Comparison of ENCODE assay signal across 27 cellular contexts in genomic region chr1:5220421-5220820, GRCh38.
"Had no signal": no experiment of that assay in that cellular context is flagged by ENCODE, and none has a peak within 500 bp of the region (broad histone marks: within the 10 kb centered on the region; RNA-seq: fewer than 3 reads in every experiment).

No MANE protein-coding gene starts in this region.

- H3K4me2 ChIP-seq: smooth muscle cell had no signal

- H3K27ac ChIP-seq: left ventricle myocardium inferior, ovary, right atrium auricular region, right lobe of liver, testis, thyroid gland, transverse colon, upper lobe of left lung, vagina had no signal

- DNase-seq: immature natural killer cell; islet precursor cell; left ventricle myocardium inferior; mesendoderm; mucosa of descending colon; naive thymus-derived CD4-positive, alpha-beta T cell; ovary; right lobe of liver; stimulated activated CD4-positive, alpha-beta T cell treated with anti-CD3 and anti-CD28 coated beads, Interleukin-1b, Interleukin-23, amount 100 ng/mL, for 48 hours; stimulated activated CD4-positive, alpha-beta T cell treated with anti-CD3 and anti-CD28 coated beads, Interleukin-2, amount 100 ng/mL, for 48 hours; stimulated activated CD4-positive, alpha-beta T cell treated with anti-CD3 and anti-CD28 coated beads, Interleukin-4, amount 100 ng/mL, for 4 hours; stimulated activated CD8-positive, alpha-beta memory T cell treated with anti-CD3 and anti-CD28 coated beads, Interleukin-4, amount 100 ng/mL, for 48 hours; stimulated activated naive CD4-positive, alpha-beta T cell treated with Interleukin-2 at 50 U/mL for 16 hours; stimulated activated naive CD8-positive, alpha-beta T cell treated with anti-CD3 and anti-CD28 coated beads, Interleukin-15, amount 100 ng/mL, for 72 hours; substantia nigra; testis; thyroid gland; transverse colon; upper lobe of left lung had no signal

- ATAC-seq: mucosa of descending colon; naive thymus-derived CD4-positive, alpha-beta T cell; natural killer cell treated with Interleukin-12 subunit alpha and Interleukin-12 subunit beta and Interleukin-15 and Interleukin-18, amount 100 ng/mL, for 72 hours; right lobe of liver; stimulated activated memory B cell treated with anti-CD40 and anti-IgM and Interleukin-4, amounts not matched to agents 10 μg/mL and 1 μg/mL and 100 μg/mL, for 72 hours; stimulated activated naive CD8-positive, alpha-beta T cell treated with anti-CD3 and anti-CD28 coated beads, Interleukin-15, amount 100 ng/mL, for 72 hours had no signal

- H3K36me3 Mint-ChIP-seq: immature natural killer cell; mesothelial cell of epicardium; naive thymus-derived CD4-positive, alpha-beta T cell; natural killer cell treated with Interleukin-12 subunit alpha and Interleukin-12 subunit beta and Interleukin-15 and Interleukin-18, amount 100 ng/mL, for 72 hours; stimulated activated memory B cell treated with anti-CD40 and anti-IgM and Interleukin-4, amounts not matched to agents 10 μg/mL and 1 μg/mL and 100 μg/mL, for 72 hours had no signal

- H3K9me3 Mint-ChIP-seq: immature natural killer cell; mesothelial cell of epicardium; natural killer cell treated with Interleukin-12 subunit alpha and Interleukin-12 subunit beta and Interleukin-15 and Interleukin-18, amount 100 ng/mL, for 72 hours; stimulated activated memory B cell treated with anti-CD40 and anti-IgM and Interleukin-4, amounts not matched to agents 10 μg/mL and 1 μg/mL and 100 μg/mL, for 72 hours; stimulated activated naive CD8-positive, alpha-beta T cell treated with anti-CD3 and anti-CD28 coated beads, Interleukin-15, amount 100 ng/mL, for 72 hours had no signal

- H3K36me3 ChIP-seq: left ventricle myocardium inferior, ovary, right atrium auricular region, right lobe of liver, thyroid gland, transverse colon, upper lobe of left lung, vagina had no signal

- H3K9me3 ChIP-seq: left ventricle myocardium inferior, mucosa of descending colon, ovary, right atrium auricular region, right lobe of liver, testis, thyroid gland, transverse colon, upper lobe of left lung, vagina had no signal

- H3K27ac Mint-ChIP-seq: immature natural killer cell; mesothelial cell of epicardium; naive thymus-derived CD4-positive, alpha-beta T cell; natural killer cell treated with Interleukin-12 subunit alpha and Interleukin-12 subunit beta and Interleukin-15 and Interleukin-18, amount 100 ng/mL, for 72 hours; progenitor cell of endocrine pancreas; stimulated activated memory B cell treated with anti-CD40 and anti-IgM and Interleukin-4, amounts not matched to agents 10 μg/mL and 1 μg/mL and 100 μg/mL, for 72 hours; stimulated activated naive CD8-positive, alpha-beta T cell treated with anti-CD3 and anti-CD28 coated beads, Interleukin-15, amount 100 ng/mL, for 72 hours had no signal

- H3K4me3 Mint-ChIP-seq: immature natural killer cell; mesothelial cell of epicardium; naive thymus-derived CD4-positive, alpha-beta T cell; natural killer cell treated with Interleukin-12 subunit alpha and Interleukin-12 subunit beta and Interleukin-15 and Interleukin-18, amount 100 ng/mL, for 72 hours; stimulated activated memory B cell treated with anti-CD40 and anti-IgM and Interleukin-4, amounts not matched to agents 10 μg/mL and 1 μg/mL and 100 μg/mL, for 72 hours; stimulated activated naive CD8-positive, alpha-beta T cell treated with anti-CD3 and anti-CD28 coated beads, Interleukin-15, amount 100 ng/mL, for 72 hours had no signal

- H3K4me1 Mint-ChIP-seq: immature natural killer cell; mesothelial cell of epicardium; stimulated activated memory B cell treated with anti-CD40 and anti-IgM and Interleukin-4, amounts not matched to agents 10 μg/mL and 1 μg/mL and 100 μg/mL, for 72 hours; stimulated activated naive CD8-positive, alpha-beta T cell treated with anti-CD3 and anti-CD28 coated beads, Interleukin-15, amount 100 ng/mL, for 72 hours had no signal

- H3K4me1 ChIP-seq: left ventricle myocardium inferior, right atrium auricular region, right lobe of liver, thyroid gland, transverse colon, upper lobe of left lung, vagina had no signal

- H3K4me3 ChIP-seq: left ventricle myocardium inferior, lung, mucosa of descending colon, ovary, right atrium auricular region, right lobe of liver, smooth muscle cell, testis, thyroid gland, transverse colon, upper lobe of left lung, vagina had no signal

- H3K27me3 ChIP-seq: ovary, right atrium auricular region, right lobe of liver, testis, thyroid gland, transverse colon, upper lobe of left lung, vagina had no signal
